Comparison of ENCODE assay signal across 1 cellular context in the genomic region with DNA sequence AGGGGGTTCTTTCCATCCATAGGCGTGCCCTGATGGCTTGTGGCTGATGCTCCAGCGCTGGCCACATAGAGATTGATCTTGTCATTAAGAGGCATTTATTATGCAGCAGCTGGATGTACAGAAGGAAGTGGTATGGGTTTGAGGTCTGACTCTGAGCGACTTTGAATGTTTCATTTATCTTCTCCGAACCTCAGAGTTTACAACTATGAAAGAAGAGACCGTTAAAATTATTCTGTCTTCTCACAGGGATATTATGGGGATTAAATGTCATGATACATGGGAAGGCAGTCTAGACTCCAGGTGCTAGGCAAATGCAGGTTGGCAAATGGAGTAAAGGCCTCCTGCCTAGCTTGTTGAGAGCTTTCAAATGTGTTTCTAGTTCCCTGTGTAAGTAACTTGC.
TF ChIP-seq lines count a peak whose summit lies in the region.

No MANE protein-coding gene starts in this region.

TF ChIP-seq in GM23338, 12 proteins besides CTCF, POLR2A, EP300 and RAD21 (continued from another document):
- TF ChIP-seq ZNF114 (CRISPR knock-in tag; IDR thresholded peaks at IDR 0.05) (no peak), NANOG (IDR thresholded peaks at IDR 0.05; ENCODE audit: borderline replicate concordance) (no peak)
